8 cellular contexts compared by ENCODE assay signal in genomic region chr2:156589381-156590079, GRCh38.
DNase-seq lines count a peak whose midpoint lies in the region; ATAC-seq and TF ChIP-seq lines count a peak whose summit lies in the region.

No MANE protein-coding gene starts in this region.

- H3K36me3 ChIP-seq in right lobe of liver = no peaks in the 10 kb centered on the region

- no peaks in the 10 kb centered on the region for H3K9me3 ChIP-seq in right lobe of liver

- no peaks in the 10 kb centered on the region for H3K4me1 ChIP-seq in right lobe of liver

- no peak overlapping the region for H3K4me3 ChIP-seq in right lobe of liver

- peak; percentile 11 for DNase-seq in NCI-H1436 (lab: John Stamatoyannopoulos, UW)
- no peak for DNase-seq in NCI-H1436 treated with DMSO at 0.1 percent for 48 hours (lab: John Stamatoyannopoulos, UW)
- DNase-seq in OCI-M1 (lab: John Stamatoyannopoulos, UW) = peak; percentile 79
- DNase-seq in cerebellum (ENCODE audit: low spot score) = peak; percentile 11
- DNase-seq in right lobe of liver = no peak
- no peak for DNase-seq in GF-D8 (lab: John Stamatoyannopoulos, UW)

- peak; percentile 46 to 61 (median 58) for TF ChIP-seq CTCF in right lobe of liver (IDR thresholded peaks at IDR 0.05)

- no peak for TF ChIP-seq POLR2A in right lobe of liver (IDR thresholded peaks at IDR 0.05)

- no peak overlapping the region for H3K27ac ChIP-seq in right lobe of liver

- intact Hi-C loops in right lobe of liver (cut with DNase I) = no loop called here

- ATAC-seq in GM19438 (IDR thresholded peaks at IDR 0.05; ENCODE audit: low read depth, unreplicated experiment) (peak; percentile 61), HG03571 (IDR thresholded peaks at IDR 0.05; ENCODE audit: unreplicated experiment) (peak; percentile 61), right lobe of liver (peak; percentile 81 to 84 (median 84))

- WGBS in right lobe of liver (ENCODE audit: insufficient coverage, low coverage, low lambda C conversion rate, missing lambda C conversion rate) = 27% methylated on average over 10 of the region's 10 CpGs

- H3K27me3 ChIP-seq in right lobe of liver = no peaks in the 10 kb centered on the region

Comparison
In these comparisons a context has a peak if more than half of its experiments do, and no peak if none do; other contexts are left out.
1. DNase-seq: peak in NCI-H1436 (single experiment), OCI-M1 (single experiment) and cerebellum (single experiment); none in NCI-H1436 treated with DMSO at 0.1 percent for 48 hours (single experiment), right lobe of liver (0 of 3) and GF-D8 (single experiment).
2. Peak in every context shown above with its lines, with median percentiles within 50 percentile points of each other: ATAC-seq.